8 cellular contexts compared by ENCODE assay signal in genomic region chr2:223101340-223102039, GRCh38. TPM values are rescaled to one million over a fixed set of nuclear protein-coding genes. Genes with fewer than 3 reads are reported as not detected.
DNase-seq lines count a peak whose midpoint lies in the region; ATAC-seq and TF ChIP-seq lines count a peak whose summit lies in the region.

No MANE protein-coding gene starts in this region.

- H3K9ac ChIP-seq in BLaER1: no peak overlapping the region
- no peak overlapping the region for H3K9ac ChIP-seq in NT2/D1 (ENCODE audit: insufficient read length, low read depth)

- TF ChIP-seq POLR2A in tibial nerve (IDR thresholded peaks at IDR 0.05): no peak

- H3K27ac ChIP-seq in BLaER1 (no peak overlapping the region), tibial nerve (no peak overlapping the region)

- 63 to 65% methylated on average over 4 of the region's 4 CpGs for WGBS in tibial nerve, 2 donors

- DNase-seq in NT2/D1 (ENCODE audit: low read depth, low spot score): peak; percentile 65
- peak; percentile 34 for DNase-seq in fibroblast of peridontal ligament (ENCODE audit: extremely low read depth)
- DNase-seq in sciatic nerve (ENCODE audit: low spot score): no peak
- no peak for DNase-seq in tibial nerve (ENCODE audit: low spot score in 2 of 2)
- no peak for DNase-seq in DMS79 treated with DMSO at 0.1 percent for 48 hours (lab: John Stamatoyannopoulos, UW)

- H3K36me3 ChIP-seq in BLaER1 (no peaks in the 10 kb centered on the region), NT2/D1 (ENCODE audit: insufficient read depth, insufficient read length, low read length) (no peaks in the 10 kb centered on the region), tibial nerve (no peaks in the 10 kb centered on the region)

- H4K20me1 ChIP-seq in BLaER1: no peaks in the 10 kb centered on the region

- no peaks in the 10 kb centered on the region for H3K9me3 ChIP-seq in BLaER1
- no peaks in the 10 kb centered on the region for H3K9me3 ChIP-seq in NT2/D1 (ENCODE audit: insufficient read depth, low read length)
- no peaks in the 10 kb centered on the region for H3K9me3 ChIP-seq in tibial nerve

- ATAC-seq in GM18907 (IDR thresholded peaks at IDR 0.05; ENCODE audit: unreplicated experiment) (peak; percentile 82), HG03064 (IDR thresholded peaks at IDR 0.05; ENCODE audit: low read depth, unreplicated experiment) (peak; percentile 59), sciatic nerve (peak; percentile 18)

- H3K4me3 ChIP-seq in BLaER1 (no peak overlapping the region), NT2/D1 (ENCODE audit: insufficient read length, low read depth) (no peak overlapping the region), tibial nerve (no peak overlapping the region)

- TF ChIP-seq CTCF in tibial nerve (IDR thresholded peaks at IDR 0.05): peak in 2 of 5 experiments; percentile 21 to 37

- intact Hi-C loops in sciatic nerve (cut with DNase I): no loop called here

- H3K4me2 ChIP-seq in BLaER1: peak overlapping the region; percentile 43

- TF ChIP-seq EP300 in tibial nerve (IDR thresholded peaks at IDR 0.05): no peak

- no peaks in the 10 kb centered on the region for H3K27me3 ChIP-seq in BLaER1
- H3K27me3 ChIP-seq in NT2/D1 (ENCODE audit: insufficient read depth, insufficient read length): no peaks in the 10 kb centered on the region
- no peaks in the 10 kb centered on the region for H3K27me3 ChIP-seq in tibial nerve

- H3K4me1 ChIP-seq in BLaER1 (peaks cover 21% of the 10 kb centered on the region), NT2/D1 (ENCODE audit: insufficient read depth, insufficient read length) (no peaks in the 10 kb centered on the region), tibial nerve (peaks cover 0 to 27% (median 0%) of the 10 kb centered on the region in 4 donors)

RNA-seq across cellular contexts. Expression of gene KCNE4, which starts 49.5 kb away (rescaled TPM):
- total RNA-seq in sciatic nerve (7.3 TPM), tibial nerve (10 to 100 TPM in 1 of 4 donors, 1 to 10 TPM in 3; 8.2 to 12.2 (median 8.7) TPM)

Comparison
In these comparisons a context has a peak if more than half of its experiments do, and no peak if none do; other contexts are left out.
1. ATAC-seq: peak in every context shown above with its lines; median percentile 82 in GM18907; 59 in HG03064; 18 in sciatic nerve.
2. DNase-seq: peak in NT2/D1 (single experiment) and fibroblast of peridontal ligament (single experiment); none in sciatic nerve (single experiment), tibial nerve (0 of 2) and DMS79 treated with DMSO at 0.1 percent for 48 hours (single experiment).